ENCODE assay signal across 1 cellular context in genomic region chr1:174021611-174022079, GRCh38.
TF ChIP-seq lines count a peak whose summit lies in the region.

No MANE protein-coding gene starts in this region.

TF ChIP-seq in K562, 482 proteins besides CTCF, POLR2A, EP300 and RAD21 (continued from another document and continues in another):
- TF ChIP-seq FOXO4 (CRISPR knock-in tag; IDR thresholded peaks at IDR 0.05) (no peak), CBX5 (IDR thresholded peaks at IDR 0.05; ENCODE audit: borderline replicate concordance, low read depth) (no peak), CAMTA2 (CRISPR knock-in tag; conservative IDR thresholded peaks at IDR 0.05) (no peak), ZNF12 (CRISPR knock-in tag; IDR thresholded peaks at IDR 0.05) (peak; percentile 83), ZNF212 (CRISPR knock-in tag; IDR thresholded peaks at IDR 0.05) (no peak), NRF1 (conservative IDR thresholded peaks at IDR 0.05 in 1 of 2, IDR thresholded peaks at IDR 0.05 in 1 of 2) (peak; percentile 57 to 58), CHD7 (IDR thresholded peaks at IDR 0.05; ENCODE audit: low read depth, low read length) (no peak), ATF1 (CRISPR knock-in tag; IDR thresholded peaks at IDR 0.05) (no peak), ATF1 (tag; IDR thresholded peaks at IDR 0.05) (no peak), POLR2B (IDR thresholded peaks at IDR 0.05; ENCODE audit: low read depth, partially characterized antibody) (no peak), ARID3A (IDR thresholded peaks at IDR 0.05; ENCODE audit: borderline replicate concordance, low read depth, low read length) (no peak), NELFE (IDR thresholded peaks at IDR 0.05; ENCODE audit: insufficient read depth, insufficient read length) (no peak), CLOCK (CRISPR knock-in tag; IDR thresholded peaks at IDR 0.05; ENCODE audit: borderline replicate concordance) (no peak), ZFP91 (CRISPR knock-in tag; IDR thresholded peaks at IDR 0.05) (0 out of 2 replicates have a peak, but pooled peaks have one; percentile 43), E4F1 (CRISPR knock-in tag; IDR thresholded peaks at IDR 0.05; ENCODE audit: borderline replicate concordance) (no peak), IRF9 (tag; IDR thresholded peaks at IDR 0.05) (no peak), CC2D1A (IDR thresholded peaks at IDR 0.05) (no peak), NCOA2 (IDR thresholded peaks at IDR 0.05; ENCODE audit: partially characterized antibody in 2 of 2) (no peak), ZFP36 (IDR thresholded peaks at IDR 0.05; ENCODE audit: low read depth, low read length, partially characterized antibody) (no peak), SMAD2 (IDR thresholded peaks at IDR 0.05; ENCODE audit: low read depth, low read length) (no peak), ZNF347 (CRISPR knock-in tag; IDR thresholded peaks at IDR 0.05; ENCODE audit: low read depth) (no peak), TEAD4 (IDR thresholded peaks at IDR 0.05; ENCODE audit: low read length) (no peak), TEAD4 (CRISPR knock-in tag; IDR thresholded peaks at IDR 0.05; ENCODE audit: borderline replicate concordance) (0 out of 2 replicates have a peak, but pooled peaks have one; percentile 75), HMBOX1 (IDR thresholded peaks at IDR 0.05) (no peak), ILK (tag; IDR thresholded peaks at IDR 0.05; ENCODE audit: borderline replicate concordance, low read depth) (no peak), SMARCA4 (IDR thresholded peaks at IDR 0.05) (no peak), ZNF76 (CRISPR knock-in tag; IDR thresholded peaks at IDR 0.05; ENCODE audit: borderline replicate concordance) (no peak), FOXP1 (CRISPR knock-in tag; IDR thresholded peaks at IDR 0.05) (peak; percentile 61; the same call in 1 of the 2 replicates), L3MBTL2 (IDR thresholded peaks at IDR 0.05) (peak; percentile 3; the same call in 1 of the 2 replicates), SMARCE1 (IDR thresholded peaks at IDR 0.05) (no peak), SIRT6 (IDR thresholded peaks at IDR 0.05; ENCODE audit: low read depth, low read length) (no peak), TBP (optimal IDR thresholded peaks at IDR 0.05; ENCODE audit: low read depth, low read length) (peak; percentile 62), SMAD1 (IDR thresholded peaks at IDR 0.05; ENCODE audit: low read depth, low read length, partially characterized antibody) (no peak), PTRF (tag; IDR thresholded peaks at IDR 0.05) (no peak)
